In genomic region chr10:73997806-73998622, GRCh38 we compare ENCODE assay signal across 8 cellular contexts. TPM values are rescaled to one million over a fixed set of nuclear protein-coding genes. Genes with fewer than 3 reads are reported as not detected.
DNase-seq lines count a peak whose midpoint lies in the region; ATAC-seq and TF ChIP-seq lines count a peak whose summit lies in the region.

VCL (plus strand) TSS chr10:73998116; CDS start chr10:73998208, 92 bp downstream.

- peak; percentile 97 for ATAC-seq in HG02798 (IDR thresholded peaks at IDR 0.05; ENCODE audit: poor library complexity, unreplicated experiment)

- in situ Hi-C loops in transverse colon (cut with MboI; ENCODE audit: low pct_ligation_motif_present in 1 of 4, low pct_unique_long_range_greater_than_20kb in 1 of 4, low sequenced_read_pairs in 3 of 4) = no loop called here

- H3K23ac ChIP-seq in trophoblast cell (ENCODE audit: low read length) = no peak within 1 kb of the TSS

- peak within 1 kb of the TSS; percentile 32 for H2BK12ac ChIP-seq in trophoblast cell (ENCODE audit: low read length)

- H2BK5ac ChIP-seq in trophoblast cell (ENCODE audit: low read depth, low read length, poor library complexity) = peak within 1 kb of the TSS; percentile 79

- H3K9ac ChIP-seq in adipocyte (ENCODE audit: low read length) (peak within 1 kb of the TSS; percentile 100), trophoblast cell (ENCODE audit: low read length) (peak within 1 kb of the TSS; percentile 95)

- H3K79me2 ChIP-seq in trophoblast cell (ENCODE audit: control insufficient read depth, insufficient read depth, low read length, poor library complexity) = peaks cover 21% of the 10 kb centered on the region

- peak within 1 kb of the TSS; percentile 81 for H3K4me2 ChIP-seq in trophoblast cell (ENCODE audit: low read length)

- TF ChIP-seq CTCF in GM12875 (IDR thresholded peaks at IDR 0.05; ENCODE audit: borderline replicate concordance, insufficient read depth, low read depth, low read length) (no peak), cardiac muscle cell (IDR thresholded peaks at IDR 0.05; ENCODE audit: low read depth, low read length) (no peak), transverse colon (IDR thresholded peaks at IDR 0.05) (no peak)

- H3K4me3 ChIP-seq in GM12875 (ENCODE audit: low read depth, low read length) = peak within 1 kb of the TSS; percentile 95
- peak within 1 kb of the TSS; percentile 100 for H3K4me3 ChIP-seq in adipocyte (ENCODE audit: low read length)
- H3K4me3 ChIP-seq in cardiac muscle cell = peak within 1 kb of the TSS; percentile 80
- H3K4me3 ChIP-seq in trophoblast cell (ENCODE audit: low read depth, low read length) = peak within 1 kb of the TSS; percentile 94
- peak within 1 kb of the TSS; percentile 60 to 90 (median 86) for H3K4me3 ChIP-seq in transverse colon

- H3K9me3 ChIP-seq in adipocyte (ENCODE audit: control insufficient read depth, low read length) = no peaks in the 10 kb centered on the region
- H3K9me3 ChIP-seq in cardiac muscle cell (ENCODE audit: low read depth) = no peaks in the 10 kb centered on the region
- no peaks in the 10 kb centered on the region for H3K9me3 ChIP-seq in trophoblast cell (ENCODE audit: insufficient read depth, low read depth, low read length)
- H3K9me3 ChIP-seq in transverse colon = no peaks in the 10 kb centered on the region

- peaks cover 30% of the 10 kb centered on the region for H3K4me1 ChIP-seq in adipocyte (ENCODE audit: control insufficient read depth, insufficient read depth, low read length)
- peaks cover 19% of the 10 kb centered on the region for H3K4me1 ChIP-seq in cardiac muscle cell (ENCODE audit: low read depth)
- peaks cover 5% of the 10 kb centered on the region in 2 experiments for H3K4me1 ChIP-seq in trophoblast cell (ENCODE audit: control insufficient read depth in 1 of 2, insufficient read depth in 2 of 2, low read length in 2 of 2)
- peaks cover 4 to 41% (median 25%) of the 10 kb centered on the region in 4 donors for H3K4me1 ChIP-seq in transverse colon

- peak within 1 kb of the TSS; percentile 68 for H4K8ac ChIP-seq in trophoblast cell (ENCODE audit: low read depth, low read length)

- H4K91ac ChIP-seq in trophoblast cell (ENCODE audit: low read depth, low read length) = peak within 1 kb of the TSS; percentile 82

- H3K14ac ChIP-seq in trophoblast cell (ENCODE audit: low read length) = peak within 1 kb of the TSS; percentile 96

- H2BK120ac ChIP-seq in trophoblast cell (ENCODE audit: insufficient read depth, low read length, poor library complexity) = peak within 1 kb of the TSS; percentile 59

- H3K36me3 ChIP-seq in adipocyte (ENCODE audit: control insufficient read depth, insufficient read depth, low read length, severe bottlenecking) = no peaks in the 10 kb centered on the region
- no peaks in the 10 kb centered on the region for H3K36me3 ChIP-seq in cardiac muscle cell
- no peaks in the 10 kb centered on the region for H3K36me3 ChIP-seq in trophoblast cell (ENCODE audit: control insufficient read depth in 1 of 2, insufficient read depth in 2 of 2, low read length in 2 of 2)
- H3K36me3 ChIP-seq in transverse colon = no peaks in the 10 kb centered on the region

- peak within 1 kb of the TSS; percentile 45 for H4K12ac ChIP-seq in trophoblast cell (ENCODE audit: low read depth, low read length)

- H3K79me1 ChIP-seq in trophoblast cell (ENCODE audit: low read length) = peaks cover 18% of the 10 kb centered on the region

- no CpG with 5 or more reads among the region's 90 CpGs for WGBS in trophoblast cell (ENCODE audit: extremely low coverage, insufficient coverage, insufficient read length)
- whole genome bisulfite sequencing in transverse colon (ENCODE audit: low coverage in 1 of 2), 2 donors = 0% methylated on average over 61 of the region's 90 CpGs; no CpG with 5 or more reads in 1 of the 2 donors

- peak within 1 kb of the TSS; percentile 100 for H3K27ac ChIP-seq in cardiac muscle cell
- peak within 1 kb of the TSS; percentile 81 for H3K27ac ChIP-seq in trophoblast cell (ENCODE audit: low read depth, low read length)
- peak within 1 kb of the TSS; percentile 96 to 99 (median 98) for H3K27ac ChIP-seq in transverse colon

- no peaks in the 10 kb centered on the region for H3K27me3 ChIP-seq in adipocyte (replicated peaks; ENCODE audit: control insufficient read depth, insufficient read depth, low read length)
- H3K27me3 ChIP-seq in cardiac muscle cell = no peaks in the 10 kb centered on the region
- no peaks in the 10 kb centered on the region for H3K27me3 ChIP-seq in trophoblast cell (ENCODE audit: insufficient read depth, low read length)
- no peaks in the 10 kb centered on the region for H3K27me3 ChIP-seq in transverse colon

- DNase-seq in NCI-H1436 (lab: John Stamatoyannopoulos, UW) = peak; percentile 94
- DNase-seq in T follicular helper cell (ENCODE audit: low read depth) = peak; percentile 91
- peak; percentile 99 for DNase-seq in adipocyte (ENCODE audit: low read depth)
- DNase-seq in cardiac muscle cell (ENCODE audit: low read depth in 1 of 2, low spot score in 1 of 2) = peak; percentile 99
- peak; percentile 98 to 99 for DNase-seq in trophoblast cell
- DNase-seq in transverse colon = peak; percentile 99

- peak; percentile 100 for TF ChIP-seq POLR2A in transverse colon (IDR thresholded peaks at IDR 0.05)

- H2AFZ ChIP-seq in trophoblast cell (ENCODE audit: insufficient read depth, low read length, poor library complexity) = peak within 1 kb of the TSS; percentile 78

- peak within 1 kb of the TSS; percentile 98 for H3K4ac ChIP-seq in trophoblast cell (ENCODE audit: low read depth, low read length)

- peak within 1 kb of the TSS; percentile 61 for H2AK5ac ChIP-seq in trophoblast cell (ENCODE audit: low read length)

- intact Hi-C loops in transverse colon (cut with DNase I; ENCODE audit: low total_unique reads) = no loop called here

- TF ChIP-seq EP300 in transverse colon (IDR thresholded peaks at IDR 0.05; ENCODE audit: low read depth) = no peak

- H3K18ac ChIP-seq in trophoblast cell (ENCODE audit: low read length) = peak within 1 kb of the TSS; percentile 75

RNA-seq across cellular contexts. Expression of gene VCL, which starts in this region (rescaled TPM):
- total RNA-seq in cardiac muscle cell (130 and 167 TPM in 2 replicates), transverse colon (100 to 1,000 TPM in 3 of 4 donors, 10 to 100 TPM in 1; 96.1 to 133 (median 120) TPM)
- polyA plus RNA-seq in cardiac muscle cell = 118 and 162 TPM in 2 replicates
- polyA plus RNA-seq in trophoblast cell (2013) = 100 and 103 TPM in 2 replicates

Comparison
In these comparisons a context has a peak if more than half of its experiments do, and no peak if none do; other contexts are left out.
1. Peak in every context shown above with its lines: DNase-seq, ATAC-seq, H3K4me3 ChIP-seq and H3K27ac ChIP-seq.